In genomic region chr18:9898792-9899549, GRCh38 we compare ENCODE assay signal across 13 cellular contexts. TPM values are rescaled to one million over a fixed set of nuclear protein-coding genes. Genes with fewer than 3 reads are reported as not detected.
DNase-seq lines count a peak whose midpoint lies in the region; ATAC-seq and FAIRE-seq lines count a peak whose summit lies in the region.
"Had no signal": no experiment of that assay in that cellular context is flagged by ENCODE, and none has a peak within 500 bp of the region (broad histone marks: within the 10 kb centered on the region; RNA-seq: fewer than 3 reads in every experiment).

No MANE protein-coding gene starts in this region.

- no peak overlapping the region for H3K4me3 Mint-ChIP-seq in CD8-positive, alpha-beta memory T cell
- H3K4me3 Mint-ChIP-seq in activated naive CD4-positive, alpha-beta T cell treated with anti-CD3 and anti-CD28 coated beads, Interleukin-2, amount 10 ng/mL, durations not matched to agents 7 days and 5 days = no peak overlapping the region
- H3K4me3 Mint-ChIP-seq: activated naive CD8-positive, alpha-beta T cell had no signal

- H3K4me1 ChIP-seq in CD8-positive, alpha-beta memory T cell (ENCODE audit: insufficient read depth, low read length) = no peaks in the 10 kb centered on the region
- H3K4me1 ChIP-seq in aorta (ENCODE audit: control insufficient read depth in 1 of 2, insufficient read depth in 2 of 2, low read length in 2 of 2) = no peaks in the 10 kb centered on the region
- H3K4me1 ChIP-seq: psoas muscle had no signal

- H3K27me3 ChIP-seq in CD8-positive, alpha-beta memory T cell (ENCODE audit: insufficient read depth, low read length, poor library complexity, severe bottlenecking) = no peaks in the 10 kb centered on the region
- H3K27me3 ChIP-seq in aorta (ENCODE audit: control insufficient read depth in 1 of 2, insufficient read depth in 2 of 2, low read length in 1 of 2) = no peaks in the 10 kb centered on the region
- H3K27me3 ChIP-seq: SJCRH30 had no signal

- peaks cover 2 to 13% of the 10 kb centered on the region in 2 donors for H3K27me3 Mint-ChIP-seq in CD8-positive, alpha-beta memory T cell
- no peaks in the 10 kb centered on the region for H3K27me3 Mint-ChIP-seq in activated naive CD4-positive, alpha-beta T cell treated with anti-CD3 and anti-CD28 coated beads, Interleukin-2, amount 10 ng/mL, durations not matched to agents 7 days and 5 days

- no peak overlapping the region for H3K4me3 ChIP-seq in CD8-positive, alpha-beta memory T cell (ENCODE audit: low read length)
- no peak overlapping the region for H3K4me3 ChIP-seq in aorta (ENCODE audit: low read length in 2 of 2)
- H3K4me3 ChIP-seq: psoas muscle, SJCRH30 had no signal

- no peaks in the 10 kb centered on the region for H3K9me3 ChIP-seq in CD8-positive, alpha-beta memory T cell (ENCODE audit: low read length)
- H3K9me3 ChIP-seq in aorta (ENCODE audit: control insufficient read depth, low read length) = no peaks in the 10 kb centered on the region
- H3K9me3 ChIP-seq: psoas muscle, SJCRH30 had no signal

- H3K27ac Mint-ChIP-seq in CD8-positive, alpha-beta memory T cell = peak overlapping the region in 1 of 8 donors; percentile 9
- no peak overlapping the region for H3K27ac Mint-ChIP-seq in activated naive CD4-positive, alpha-beta T cell treated with anti-CD3 and anti-CD28 coated beads, Interleukin-2, amount 10 ng/mL, durations not matched to agents 7 days and 5 days
- H3K27ac Mint-ChIP-seq: activated naive CD8-positive, alpha-beta T cell had no signal

- H3K36me3 ChIP-seq in CD8-positive, alpha-beta memory T cell (ENCODE audit: insufficient read depth, low read length) = no peaks in the 10 kb centered on the region
- H3K36me3 ChIP-seq in aorta (ENCODE audit: control insufficient read depth in 1 of 2, insufficient read depth in 2 of 2, low read length in 1 of 2) = no peaks in the 10 kb centered on the region
- H3K36me3 ChIP-seq: SJCRH30 had no signal

- no peak for DNase-seq in CD8-positive, alpha-beta memory T cell
- DNase-seq in HTR-8/SVneo (ENCODE audit: insufficient read length, low spot score) = peak; percentile 72
- DNase-seq in SKM-1 (lab: John Stamatoyannopoulos, UW; ENCODE audit: unreplicated experiment) = peak; percentile 68
- DNase-seq in islet precursor cell = peak; percentile 89
- no peak for DNase-seq in activated naive CD4-positive, alpha-beta T cell treated with anti-CD3 and anti-CD28 coated beads, Interleukin-2, amount 10 ng/mL, durations not matched to agents 7 days and 5 days
- DNase-seq in NCI-H128 (lab: John Stamatoyannopoulos, UW; ENCODE audit: unreplicated experiment) = no peak
- DNase-seq in aorta = no peak
- DNase-seq: COR-L47; psoas muscle; stimulated activated naive CD4-positive, alpha-beta T cell had no signal

- peaks cover 0 to 2% (median 0%) of the 10 kb centered on the region in 3 donors for H3K36me3 Mint-ChIP-seq in CD8-positive, alpha-beta memory T cell
- H3K36me3 Mint-ChIP-seq in activated naive CD4-positive, alpha-beta T cell treated with anti-CD3 and anti-CD28 coated beads, Interleukin-2, amount 10 ng/mL, durations not matched to agents 7 days and 5 days = no peaks in the 10 kb centered on the region

- peak overlapping the region; percentile 83 for H3K27ac ChIP-seq in CD8-positive, alpha-beta memory T cell (ENCODE audit: low read depth, low read length)
- H3K27ac ChIP-seq in aorta (ENCODE audit: low read depth in 1 of 2, low read length in 2 of 2) = no peak overlapping the region
- H3K27ac ChIP-seq: psoas muscle, SJCRH30 had no signal

- no peaks in the 10 kb centered on the region for H3K9me3 Mint-ChIP-seq in CD8-positive, alpha-beta memory T cell
- H3K9me3 Mint-ChIP-seq in activated naive CD4-positive, alpha-beta T cell treated with anti-CD3 and anti-CD28 coated beads, Interleukin-2, amount 10 ng/mL, durations not matched to agents 7 days and 5 days = no peaks in the 10 kb centered on the region

- H3K4me1 Mint-ChIP-seq in CD8-positive, alpha-beta memory T cell = no peaks in the 10 kb centered on the region
- peaks cover 14% of the 10 kb centered on the region for H3K4me1 Mint-ChIP-seq in activated naive CD4-positive, alpha-beta T cell treated with anti-CD3 and anti-CD28 coated beads, Interleukin-2, amount 10 ng/mL, durations not matched to agents 7 days and 5 days

- no peak for ATAC-seq in HG03135 (IDR thresholded peaks at IDR 0.05; ENCODE audit: unreplicated experiment)
- ATAC-seq in aorta (ENCODE audit: low FRiP score) = no peak
- ATAC-seq: psoas muscle had no signal

- CTCF ChIA-PET in CD8-positive, alpha-beta memory T cell (lab: Charles Lee) = no interaction called here
- CTCF ChIA-PET in activated naive CD4-positive, alpha-beta T cell treated with anti-CD3 and anti-CD28 coated beads, Interleukin-2, amount 10 ng/mL, durations not matched to agents 7 days and 5 days (lab: Charles Lee) = interaction anchor here (0.6 to 0.7 kb wide), 2 partner anchors 17 to 209 kb away, joined by 3 to 4 read pairs; no protein-coding TSS in a partner anchor

- POLR2A ChIA-PET in CD8-positive, alpha-beta memory T cell (lab: Charles Lee) = no interaction called here

- WGBS in aorta, 2 donors = 87 to 88% methylated on average over 11 of the region's 11 CpGs

- intact Hi-C loops in aorta (cut with DNase I) = no loop called here

- FAIRE-seq in HTR-8/SVneo (lab: Jason Lieb, UNC) = no peak

RNA-seq across cellular contexts. Expression of gene TXNDC2, which starts 13.2 kb away (rescaled TPM):
- total RNA-seq in CD8-positive, alpha-beta memory T cell = not detected
- polyA plus RNA-seq in CD8-positive, alpha-beta memory T cell = not detected
- total RNA-seq in aorta = under 1 TPM; 0.21 to 0.65 TPM
- not detected for polyA plus RNA-seq in aorta

RNA-seq across cellular contexts. Expression of gene VAPA, which starts 14.8 kb away (rescaled TPM):
- total RNA-seq in CD8-positive, alpha-beta memory T cell = 100 to 1,000 TPM; 167 to 193 TPM
- 228 TPM for polyA plus RNA-seq in CD8-positive, alpha-beta memory T cell
- total RNA-seq in aorta = 100 to 1,000 TPM; 176 to 221 TPM
- 100 to 1,000 TPM; 119 to 210 TPM for polyA plus RNA-seq in aorta

Comparison
In these comparisons a context has a peak if more than half of its experiments do, and no peak if none do; other contexts are left out.
1. DNase-seq: peak in HTR-8/SVneo (single experiment), SKM-1 (single experiment) and islet precursor cell (single experiment); none in CD8-positive, alpha-beta memory T cell (0 of 5), activated naive CD4-positive, alpha-beta T cell treated with anti-CD3 and anti-CD28 coated beads, Interleukin-2, amount 10 ng/mL, durations not matched to agents 7 days and 5 days (single experiment), NCI-H128 (single experiment) and aorta (0 of 2).